In genomic region chr17:43661699-43662431, GRCh38 we compare ENCODE assay signal across 8 cellular contexts. TPM values are rescaled to one million over a fixed set of nuclear protein-coding genes. Genes with fewer than 3 reads are reported as not detected.
DNase-seq lines count a peak whose midpoint lies in the region; ATAC-seq and TF ChIP-seq lines count a peak whose summit lies in the region.

TSS of gene MEOX1 (minus strand) at chr17:43661922. CDS start at chr17:43661534, 388 bp downstream.

- H3K27me3 ChIP-seq in esophagus squamous epithelium (no peaks in the 10 kb centered on the region), H7 (ENCODE audit: control insufficient read depth, insufficient read depth, low read length) (no peaks in the 10 kb centered on the region)

- TF ChIP-seq CTCF in GM12865 (IDR thresholded peaks at IDR 0.05; ENCODE audit: insufficient read depth, low read depth, low read length, missing control alignments) (no peak), esophagus squamous epithelium (IDR thresholded peaks at IDR 0.05) (no peak)

- H3K9me3 ChIP-seq in esophagus squamous epithelium = no peaks in the 10 kb centered on the region

- intact Hi-C loops in esophagus squamous epithelium (cut with DNase I) = no loop called here

- TF ChIP-seq POLR2A in esophagus squamous epithelium (IDR thresholded peaks at IDR 0.05) = no peak

- ATAC-seq in HG03442 (IDR thresholded peaks at IDR 0.05; ENCODE audit: unreplicated experiment) = no peak

- H3K4me1 ChIP-seq in esophagus squamous epithelium = peaks cover 8 to 53% (median 35%) of the 10 kb centered on the region in 3 donors

- no peaks in the 10 kb centered on the region for H3K9me3 Mint-ChIP-seq in T-helper 1 cell treated with Interleukin-12 subunit alpha and Interleukin-12 subunit beta and Interleukin-4 antibody, amounts not matched to agents 30 μg/mL and 1 μg/mL, for 36 hours

- H3K27ac Mint-ChIP-seq in T-helper 1 cell treated with Interleukin-12 subunit alpha and Interleukin-12 subunit beta and Interleukin-4 antibody, amounts not matched to agents 30 μg/mL and 1 μg/mL, for 36 hours = peak within 1 kb of the TSS; percentile 29

- peak; percentile 82 for DNase-seq in GM12865 (ENCODE audit: low read depth)
- no peak for DNase-seq in esophagus squamous epithelium (lab: John Stamatoyannopoulos, UW)
- no peak for DNase-seq in NCI-H226
- no peak for DNase-seq in H7
- no peak for DNase-seq in NCI-H1048 (lab: John Stamatoyannopoulos, UW)

- peaks cover 22% of the 10 kb centered on the region for H3K4me1 Mint-ChIP-seq in T-helper 1 cell treated with Interleukin-12 subunit alpha and Interleukin-12 subunit beta and Interleukin-4 antibody, amounts not matched to agents 30 μg/mL and 1 μg/mL, for 36 hours (ENCODE audit: low read depth)

- peak within 1 kb of the TSS in 3 of 4 donors; percentile 56 to 69 (median 57) for H3K27ac ChIP-seq in esophagus squamous epithelium
- H3K27ac ChIP-seq in skin epidermis = peak within 1 kb of the TSS in 18 of 21 experiments; percentile 8 to 81 (median 59)

- H3K36me3 ChIP-seq in esophagus squamous epithelium (no peaks in the 10 kb centered on the region), H7 (replicated peaks; ENCODE audit: control insufficient read depth, insufficient read depth, low read length) (no peaks in the 10 kb centered on the region)

- H3K27me3 Mint-ChIP-seq in T-helper 1 cell treated with Interleukin-12 subunit alpha and Interleukin-12 subunit beta and Interleukin-4 antibody, amounts not matched to agents 30 μg/mL and 1 μg/mL, for 36 hours (ENCODE audit: low read depth) = peaks cover 7% of the 10 kb centered on the region

- H3K4me3 Mint-ChIP-seq in T-helper 1 cell treated with Interleukin-12 subunit alpha and Interleukin-12 subunit beta and Interleukin-4 antibody, amounts not matched to agents 30 μg/mL and 1 μg/mL, for 36 hours = peak within 1 kb of the TSS; percentile 35

- WGBS in esophagus squamous epithelium, 2 donors = 7 to 16% methylated on average over 8 of the region's 8 CpGs

- H3K4me3 ChIP-seq in GM12865 (ENCODE audit: low read depth, low read length) = peak within 1 kb of the TSS; percentile 13
- H3K4me3 ChIP-seq in esophagus squamous epithelium = peak within 1 kb of the TSS in 3 of 4 donors; percentile 3 to 53 (median 32)
- peak within 1 kb of the TSS; percentile 13 to 33 (median 16) for H3K4me3 ChIP-seq in skin epidermis
- H3K4me3 ChIP-seq in H7 (ENCODE audit: insufficient read depth, low read depth, low read length) = no peak within 1 kb of the TSS

- H3K36me3 Mint-ChIP-seq in T-helper 1 cell treated with Interleukin-12 subunit alpha and Interleukin-12 subunit beta and Interleukin-4 antibody, amounts not matched to agents 30 μg/mL and 1 μg/mL, for 36 hours (ENCODE audit: low read depth) = no peaks in the 10 kb centered on the region

RNA-seq across cellular contexts. Expression of gene MEOX1, which starts in this region (rescaled TPM):
- total RNA-seq in esophagus squamous epithelium = 1 to 10 TPM in 2 of 4 donors, under 1 TPM in 2; 0.64 to 6.1 (median 2.7) TPM
- total RNA-seq in H7 (2014; rRNA removed; shearing (Covaris generic)) = 0.18 TPM in 1 of 2 replicates, not detected in the other
